ENCODE assay signal across 34 cellular contexts in the genomic region with DNA sequence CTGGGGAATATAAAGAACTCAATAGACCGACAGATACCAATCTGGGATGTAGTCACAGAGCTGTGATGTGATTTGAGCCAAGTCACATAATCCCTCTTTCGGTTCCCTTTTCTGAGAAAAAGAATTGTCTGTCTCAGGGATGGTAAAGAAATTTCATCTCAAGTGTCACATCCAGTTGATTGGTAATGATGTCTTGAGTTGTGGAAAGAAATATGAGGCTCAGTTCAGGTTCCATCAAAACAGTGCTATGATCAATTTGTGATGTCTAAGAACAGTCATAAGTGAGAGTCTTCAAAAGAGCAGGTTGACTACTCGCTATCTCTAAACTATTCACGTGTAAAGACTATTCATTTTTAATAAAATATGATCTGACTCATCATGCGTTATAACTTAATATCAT.
"Had no signal": no experiment of that assay in that cellular context is flagged by ENCODE, and none has a peak within 500 bp of the region (broad histone marks: within the 10 kb centered on the region; RNA-seq: fewer than 3 reads in every experiment).

No MANE protein-coding gene starts in this region.

- H3K27ac ChIP-seq: SK-N-MC had no signal

- H3K36me3 ChIP-seq: MG63 had no signal

- H3K4me3 Mint-ChIP-seq: activated CD4-positive, alpha-beta memory T cell treated with anti-CD3 and anti-CD28 coated beads for 36 hours; activated naive CD4-positive, alpha-beta T cell treated with anti-CD3 and anti-CD28 coated beads for 36 hours; activated naive CD8-positive, alpha-beta T cell; activated naive CD8-positive, alpha-beta T cell treated with anti-CD3 and anti-CD28 coated beads, Interleukin-2, amount 50 U/mL, for 24 hours; activated T-cell treated with anti-CD3 and anti-CD28 coated beads, Interleukin-2, amount 50 U/mL, for 4 hours; activated T-helper 1 cell treated with anti-CD3 and anti-CD28 coated beads, Interleukin-12 subunit alpha, Interleukin-12 subunit beta, Interleukin-2, Interleukin-4 antibody, amounts not matched to agents 30 ng/mL and 10 ng/mL and 1 ng/mL, durations not matched to agents 14 hours and 24 hours and 36 hours; brain; WTC11 had no signal

- FAIRE-seq: bronchial epithelial cell, TTC549 had no signal

- H3K9me3 Mint-ChIP-seq: activated CD4-positive, alpha-beta memory T cell treated with anti-CD3 and anti-CD28 coated beads for 36 hours; activated naive CD4-positive, alpha-beta T cell treated with anti-CD3 and anti-CD28 coated beads for 36 hours; activated naive CD8-positive, alpha-beta T cell treated with anti-CD3 and anti-CD28 coated beads, Interleukin-2, amount 50 U/mL, for 24 hours; activated T-cell treated with anti-CD3 and anti-CD28 coated beads, Interleukin-2, amount 50 U/mL, for 4 hours; activated T-helper 1 cell treated with anti-CD3 and anti-CD28 coated beads, Interleukin-12 subunit alpha, Interleukin-12 subunit beta, Interleukin-2, Interleukin-4 antibody, amounts not matched to agents 30 ng/mL and 10 ng/mL and 1 ng/mL, durations not matched to agents 14 hours and 24 hours and 36 hours had no signal

- H3K27me3 ChIP-seq: MG63 had no signal

- ATAC-seq: activated CD4-positive, CD25-positive, alpha-beta regulatory T cell treated with anti-CD3 and anti-CD28 coated beads, Interleukin-2, amount 50 U/mL, for 24 hours; activated naive CD8-positive, alpha-beta T cell treated with anti-CD3 and anti-CD28 coated beads, Interleukin-2, amount 50 U/mL, for 24 hours; activated T-cell treated with anti-CD3 and anti-CD28 coated beads, Interleukin-2, amount 50 U/mL, for 4 hours; WTC11 had no signal

- H3K36me3 Mint-ChIP-seq: activated CD4-positive, alpha-beta memory T cell treated with anti-CD3 and anti-CD28 coated beads for 36 hours; activated naive CD8-positive, alpha-beta T cell; brain; WTC11 had no signal

- DNase-seq: activated CD4-positive, alpha-beta memory T cell treated with anti-CD3 and anti-CD28 coated beads for 36 hours; activated CD4-positive, alpha-beta T cell treated with anti-CD3 and anti-CD28 coated beads for 4 hours; activated CD4-positive, alpha-beta T cell treated with anti-CD3 and anti-CD28 coated beads, Interleukin-2, amount 50 U/mL, for 1 hour; activated CD8-positive, alpha-beta memory T cell treated with anti-CD3 and anti-CD28 coated beads, Interleukin-2, amount 50 U/mL, for 4 hours; activated gamma-delta T cell treated with Interleukin-2 at 50 U/mL for 16 hours; activated naive CD4-positive, alpha-beta T cell treated with anti-CD3 and anti-CD28 coated beads for 36 hours; activated naive CD8-positive, alpha-beta T cell treated with anti-CD3 and anti-CD28 coated beads, Interleukin-2, amount 50 U/mL, for 24 hours; activated T-cell treated with anti-CD3 and anti-CD28 coated beads for 4 hours; activated T-cell treated with anti-CD3 and anti-CD28 coated beads, Interleukin-2, amount 50 U/mL, for 4 hours; anterior cingulate cortex; caudate nucleus; Kasumi-1; KG1; MG63; NCI-H1048; NCI-H1105 treated with DMSO at 0.1 percent for 48 hours; NCI-H1436; NCI-H1694; NCI-H1930; NCI-H2081 treated with DMSO at 0.1 percent for 48 hours; NCI-H510A; NCI-H526; NCI-H748 treated with DMSO at 0.1 percent for 48 hours; NK-92 treated with Interleukin-12 subunit alpha and Interleukin-12 subunit beta, amount 100 ng/mL, for 24 hours; Right ventricle myocardium superior; T1000 had no signal

- H3K9me3 ChIP-seq: MG63 had no signal

- H3K4me1 Mint-ChIP-seq: activated naive CD8-positive, alpha-beta T cell treated with anti-CD3 and anti-CD28 coated beads, Interleukin-2, amount 50 U/mL, for 24 hours; brain; WTC11 had no signal

- H3K27ac Mint-ChIP-seq: activated CD4-positive, alpha-beta memory T cell treated with anti-CD3 and anti-CD28 coated beads for 36 hours; activated naive CD4-positive, alpha-beta T cell treated with anti-CD3 and anti-CD28 coated beads for 36 hours; activated naive CD8-positive, alpha-beta T cell; activated naive CD8-positive, alpha-beta T cell treated with anti-CD3 and anti-CD28 coated beads, Interleukin-2, amount 50 U/mL, for 24 hours; activated T-helper 1 cell treated with anti-CD3 and anti-CD28 coated beads, Interleukin-12 subunit alpha, Interleukin-12 subunit beta, Interleukin-2, Interleukin-4 antibody, amounts not matched to agents 30 ng/mL and 10 ng/mL and 1 ng/mL, durations not matched to agents 14 hours and 24 hours and 36 hours; brain; WTC11 had no signal

- H3K4me3 ChIP-seq: MG63, SK-N-MC had no signal
